In genomic region chr13:19601749-19602725, GRCh38 we compare ENCODE assay signal across 8 cellular contexts. TPM values are rescaled to one million over a fixed set of nuclear protein-coding genes. Genes with fewer than 3 reads are reported as not detected.
DNase-seq lines count a peak whose midpoint lies in the region; ATAC-seq and TF ChIP-seq lines count a peak whose summit lies in the region.

No MANE protein-coding gene starts in this region.

- H3K27ac ChIP-seq in Panc1 (ENCODE audit: low read length) (peak overlapping the region; percentile 82), ascending aorta (no peak overlapping the region), iPS-20b (ENCODE audit: low read length) (no peak overlapping the region)

- H3K4me1 ChIP-seq in Panc1 (ENCODE audit: control insufficient read depth, insufficient read depth, low read length) (peaks cover 10% of the 10 kb centered on the region), ascending aorta (peaks cover 0 to 3% of the 10 kb centered on the region in 2 donors), iPS-20b (ENCODE audit: insufficient read depth, low read length) (no peaks in the 10 kb centered on the region)

- ATAC-seq in GM19328 (IDR thresholded peaks at IDR 0.05; ENCODE audit: unreplicated experiment) (peak; percentile 85), HG03354 (IDR thresholded peaks at IDR 0.05; ENCODE audit: poor library complexity, severe bottlenecking, unreplicated experiment) (peak; percentile 92), Panc1 (peak; percentile 81)

- H3K9me3 ChIP-seq in Panc1 (ENCODE audit: control insufficient read depth, insufficient read depth, low read depth, low read length) (no peaks in the 10 kb centered on the region), ascending aorta (no peaks in the 10 kb centered on the region), iPS-20b (ENCODE audit: insufficient read depth, low read depth, low read length) (peaks cover 8% of the 10 kb centered on the region)

- TF ChIP-seq CTCF in Panc1 (IDR thresholded peaks at IDR 0.05) (no peak; the same call in 1 of the 2 replicates), ascending aorta (IDR thresholded peaks at IDR 0.05) (peak in 1 of 3 experiments; percentile 15)

- intact Hi-C loops in Panc1 (cut with micrococcal nuclease; ENCODE audit: unreplicated experiment) (no loop called here), ascending aorta (cut with DNase I) (no loop called here)

- CTCF ChIA-PET in Panc1 (lab: Charles Lee): no interaction called here

- in situ Hi-C loops in Panc1 (cut with HindIII; ENCODE audit: low pct_unique_long_range_greater_than_20kb, low sequenced_read_pairs): no loop called here

- no TSS peak for BruUV-seq in Panc1 (replicated peaks; lab: Mats Ljungman, UMichigan)

- POLR2A ChIA-PET in Panc1 (lab: Charles Lee): interaction anchor here (0.7 kb wide), 1 partner anchor 25 kb away, joined by 6 read pairs; no protein-coding TSS in a partner anchor

- peak overlapping the region; percentile 56 to 62 for H3K4me3 ChIP-seq in Panc1 (ENCODE audit: low read depth in 2 of 2, low read length in 2 of 2)
- peak overlapping the region; percentile 60 to 90 for H3K4me3 ChIP-seq in ascending aorta
- H3K4me3 ChIP-seq in iPS-20b (ENCODE audit: low read length): peak overlapping the region; percentile 64; the same call in 1 of the 2 replicates

- DNase-seq in Daoy (ENCODE audit: low read depth): peak; percentile 64
- DNase-seq in Panc1 (ENCODE audit: low read depth, low spot score): no peak
- no peak for DNase-seq in ascending aorta (ENCODE audit: low spot score in 2 of 2)
- peak; percentile 27 to 65 for DNase-seq in stimulated activated CD4-positive, alpha-beta T cell treated with anti-CD3 and anti-CD28 coated beads, Interleukin-2, amount 100 ng/mL, for 24 hours
- DNase-seq in Kasumi-1 (lab: John Stamatoyannopoulos, UW): no peak

- H3K27me3 ChIP-seq in Panc1 (ENCODE audit: control insufficient read depth, insufficient read depth, low read length) (no peaks in the 10 kb centered on the region), ascending aorta (no peaks in the 10 kb centered on the region), iPS-20b (ENCODE audit: insufficient read depth, low read length) (peaks cover 31% of the 10 kb centered on the region)

- H3K9ac ChIP-seq in iPS-20b (ENCODE audit: low read depth, low read length): peak overlapping the region; percentile 63; the same call in 1 of the 2 replicates

- H3K36me3 ChIP-seq in Panc1 (ENCODE audit: control insufficient read depth, insufficient read depth, low read length): no peaks in the 10 kb centered on the region
- H3K36me3 ChIP-seq in ascending aorta: no peaks in the 10 kb centered on the region
- H3K36me3 ChIP-seq in iPS-20b (ENCODE audit: insufficient read depth, low read depth, low read length): no peaks in the 10 kb centered on the region

RNA-seq across cellular contexts. Expression of gene MPHOSPH8, which starts 31.4 kb away (rescaled TPM):
- 11.6 and 12.2 TPM in 2 replicates for total RNA-seq in Daoy (2014; rRNA removed; shearing (Covaris generic))
- total RNA-seq in Panc1 (2021; ENCODE audit: unreplicated experiment): 20.6 TPM
- 17.2 TPM for polyA plus RNA-seq in Panc1 (2012; ENCODE audit: insufficient read length)
- total RNA-seq in ascending aorta: 18.5 TPM

RNA-seq across cellular contexts. Expression of gene TPTE2, which starts 40.7 kb away (rescaled TPM):
- total RNA-seq in Daoy (2014; rRNA removed; shearing (Covaris generic)): not detected in 2 replicates
- not detected for total RNA-seq in Panc1 (2021; ENCODE audit: unreplicated experiment)
- polyA plus RNA-seq in Panc1 (2012; ENCODE audit: insufficient read length): not detected
- total RNA-seq in ascending aorta: not detected

Comparison
In these comparisons a context has a peak if more than half of its experiments do, and no peak if none do; other contexts are left out.
1. DNase-seq: peak in Daoy (single experiment) and stimulated activated CD4-positive, alpha-beta T cell treated with anti-CD3 and anti-CD28 coated beads, Interleukin-2, amount 100 ng/mL, for 24 hours (2 of 2); none in Panc1 (single experiment), ascending aorta (0 of 2) and Kasumi-1 (0 of 2).
2. Peak in every context shown above with its lines, with median percentiles within 50 percentile points of each other: ATAC-seq and H3K4me3 ChIP-seq.